In genomic region chr3:104763007-104763406, GRCh38 we compare ENCODE assay signal across 13 cellular contexts.
DNase-seq lines count a peak whose midpoint lies in the region; ATAC-seq and TF ChIP-seq lines count a peak whose summit lies in the region.
"Had no signal": no experiment of that assay in that cellular context is flagged by ENCODE, and none has a peak within 500 bp of the region (broad histone marks: within the 10 kb centered on the region; RNA-seq: fewer than 3 reads in every experiment).

No MANE protein-coding gene starts in this region.

- H3K4me3 ChIP-seq in A673 (ENCODE audit: low read depth, low read length, poor library complexity, severe bottlenecking) (no peak overlapping the region), cardiac fibroblast (replicated peaks in 1 of 2; ENCODE audit: low read depth in 2 of 2, low read length in 2 of 2) (no peak overlapping the region)
- H3K4me3 ChIP-seq: transverse colon had no signal

- no peaks in the 10 kb centered on the region for H3K9me3 ChIP-seq in A673 (ENCODE audit: low read depth, low read length, poor library complexity, severe bottlenecking)
- H3K9me3 ChIP-seq: transverse colon had no signal

- TF ChIP-seq CTCF in A673 (conservative IDR thresholded peaks at IDR 0.05; ENCODE audit: low read depth, low read length), result no peak
- TF ChIP-seq CTCF in cardiac fibroblast (IDR thresholded peaks at IDR 0.05; ENCODE audit: low read depth, low read length), result no peak

- peaks cover 28% of the 10 kb centered on the region for H3K4me1 ChIP-seq in A673 (ENCODE audit: insufficient read depth, low read length, poor library complexity, severe bottlenecking)

- no peaks in the 10 kb centered on the region for H3K27me3 ChIP-seq in A673 (replicated peaks; ENCODE audit: insufficient read depth, low read depth, low read length, poor library complexity)
- H3K27me3 ChIP-seq: transverse colon had no signal

- intact Hi-C loops in A673 (cut with micrococcal nuclease; ENCODE audit: unreplicated experiment), result no loop called here

- H3K36me3 ChIP-seq in A673 (ENCODE audit: insufficient read depth, low read length, poor library complexity, severe bottlenecking), result no peaks in the 10 kb centered on the region
- H3K36me3 ChIP-seq: transverse colon had no signal

- CTCF ChIA-PET in A673 (lab: Charles Lee), result interaction anchor here (0.7 kb wide), 1 partner anchor 1653 kb away, joined by 4 read pairs; no protein-coding TSS in a partner anchor

- BruUV-seq in A673 (replicated peaks; lab: Mats Ljungman, UMichigan), result no TSS peak

- POLR2A ChIA-PET in A673 (lab: Charles Lee; ENCODE audit: low non-redundant PET), result interaction anchor here (0.6 to 0.7 kb wide), 2 partner anchors 470 to 663 kb away, joined by 4 to 6 read pairs; no protein-coding TSS in a partner anchor

- in situ Hi-C loops in KBM-7 (cut with MboI; ENCODE audit: low pct_unique_long_range_greater_than_20kb, low sequenced_read_pairs), result no loop called here

- H3K27ac ChIP-seq in A673 (ENCODE audit: low read depth, low read length, poor library complexity, severe bottlenecking), result peak overlapping the region; percentile 40
- H3K27ac ChIP-seq: transverse colon had no signal

- peak; percentile 82 for DNase-seq in A673 (ENCODE audit: low spot score)
- peak; percentile 53 for DNase-seq in HS-27A (ENCODE audit: low read depth)
- peak; percentile 62 to 72 for DNase-seq in cardiac fibroblast (ENCODE audit: low read depth in 2 of 2)
- peak; percentile 56 for DNase-seq in iris pigment epithelial cell (ENCODE audit: low read depth)
- no peak for DNase-seq in KBM-7
- DNase-seq in NCI-H1048 (lab: John Stamatoyannopoulos, UW), result no peak
- DNase-seq in T1000 (lab: John Stamatoyannopoulos, UW), result no peak
- DNase-seq: activated naive CD8-positive, alpha-beta T cell treated with anti-CD3 and anti-CD28 coated beads, Interleukin-2, amount 50 U/mL, for 24 hours; Kasumi-1; NCI-H2107; transverse colon had no signal

- ATAC-seq in GM21526 (IDR thresholded peaks at IDR 0.05; ENCODE audit: low FRiP score, unreplicated experiment), result no peak
- ATAC-seq: activated naive CD8-positive, alpha-beta T cell treated with anti-CD3 and anti-CD28 coated beads, Interleukin-2, amount 50 U/mL, for 24 hours; left lobe of liver had no signal

Comparison
In these comparisons a context has a peak if more than half of its experiments do, and no peak if none do; other contexts are left out.
1. DNase-seq: peak in A673 (single experiment), HS-27A (single experiment), cardiac fibroblast (2 of 2) and iris pigment epithelial cell (single experiment); none in KBM-7 (single experiment), NCI-H1048 (single experiment) and T1000 (single experiment).